8 cellular contexts compared by ENCODE assay signal in the genomic region with DNA sequence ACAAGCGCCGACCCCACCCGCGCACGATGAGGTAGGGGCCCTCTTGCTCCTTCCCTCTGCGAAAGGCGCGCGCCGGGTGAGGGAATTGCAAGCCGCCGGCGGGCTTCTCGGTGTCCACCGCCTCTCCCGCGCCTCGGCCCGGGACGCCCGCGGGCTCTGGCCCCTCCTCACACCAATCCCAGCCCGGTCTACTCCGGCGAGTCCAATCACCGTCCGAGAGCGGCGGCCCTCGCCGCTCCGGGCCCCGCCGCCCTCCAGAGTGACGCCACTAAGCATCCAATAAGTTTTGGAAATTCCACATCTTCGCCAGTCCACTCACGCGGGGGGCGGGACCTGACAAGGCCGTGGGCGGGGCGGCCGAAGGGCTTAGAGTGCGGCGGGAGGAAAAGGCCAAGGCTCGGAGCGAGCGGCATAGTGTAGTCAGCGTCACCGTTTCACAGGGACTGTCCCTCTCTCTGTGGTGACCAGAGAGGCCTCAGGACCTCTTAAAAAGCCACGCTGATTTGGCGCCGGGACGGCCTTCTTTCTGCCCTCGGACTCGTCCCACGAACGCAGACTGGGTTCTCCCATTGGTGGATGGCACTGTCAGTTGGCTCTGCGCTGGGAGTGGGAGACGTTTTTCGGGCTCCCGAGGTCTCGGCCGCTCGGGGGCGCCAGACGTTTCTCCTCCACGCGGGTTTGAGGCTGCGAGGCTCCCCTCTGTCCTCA. TPM values are rescaled to one million over a fixed set of nuclear protein-coding genes. Genes with fewer than 3 reads are reported as not detected.
DNase-seq lines count a peak whose midpoint lies in the region; ATAC-seq and TF ChIP-seq lines count a peak whose summit lies in the region.

A gene with protein sequence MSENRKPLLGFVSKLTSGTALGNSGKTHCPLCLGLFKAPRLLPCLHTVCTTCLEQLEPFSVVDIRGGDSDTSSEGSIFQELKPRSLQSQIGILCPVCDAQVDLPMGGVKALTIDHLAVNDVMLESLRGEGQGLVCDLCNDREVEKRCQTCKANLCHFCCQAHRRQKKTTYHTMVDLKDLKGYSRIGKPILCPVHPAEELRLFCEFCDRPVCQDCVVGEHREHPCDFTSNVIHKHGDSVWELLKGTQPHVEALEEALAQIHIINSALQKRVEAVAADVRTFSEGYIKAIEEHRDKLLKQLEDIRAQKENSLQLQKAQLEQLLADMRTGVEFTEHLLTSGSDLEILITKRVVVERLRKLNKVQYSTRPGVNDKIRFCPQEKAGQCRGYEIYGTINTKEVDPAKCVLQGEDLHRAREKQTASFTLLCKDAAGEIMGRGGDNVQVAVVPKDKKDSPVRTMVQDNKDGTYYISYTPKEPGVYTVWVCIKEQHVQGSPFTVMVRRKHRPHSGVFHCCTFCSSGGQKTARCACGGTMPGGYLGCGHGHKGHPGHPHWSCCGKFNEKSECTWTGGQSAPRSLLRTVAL (minus strand): TSS at position 161 of the 708 bp plus-strand sequence. CDS start 548 bp downstream, outside the sequence.

- DNase-seq in BE2C (peak; percentile 97), NCI-H510A treated with DMSO at 0.1 percent for 48 hours (lab: John Stamatoyannopoulos, UW) (peak; percentile 91), coronary artery (ENCODE audit: low spot score) (peak; percentile 98), left kidney (ENCODE audit: low read depth, low spot score) (peak; percentile 99)
- DNase-seq in activated CD4-positive, alpha-beta T cell treated with anti-CD3 and anti-CD28 coated beads, Interleukin-2, amount 10 ng/mL, durations not matched to agents 24 days and 14 days: peak; percentile 95
- DNase-seq in stimulated activated CD4-positive, alpha-beta T cell treated with anti-CD3 and anti-CD28 coated beads, Interleukin-1b, Interleukin-23, amount 100 ng/mL, for 48 hours: peak; percentile 85

- intact Hi-C loops in activated CD4-positive, alpha-beta T cell treated with anti-CD3 and anti-CD28 coated beads, Interleukin-2, amount 10 ng/mL, durations not matched to agents 24 days and 14 days (cut with micrococcal nuclease): no loop called here

- H3K36me3 ChIP-seq in BE2C: no peaks in the 10 kb centered on the region

- no peaks in the 10 kb centered on the region for H3K9me3 Mint-ChIP-seq in activated CD4-positive, alpha-beta T cell treated with anti-CD3 and anti-CD28 coated beads, Interleukin-2, amount 10 ng/mL, durations not matched to agents 24 days and 14 days

- peak; percentile 28 for TF ChIP-seq POLR2A in GM19099 (IDR thresholded peaks at IDR 0.05; ENCODE audit: extremely low read depth, insufficient read length, low read depth)

- TF ChIP-seq CTCF in BE2C (IDR thresholded peaks at IDR 0.05; ENCODE audit: low read depth, low read length) (peak; percentile 80), coronary artery (IDR thresholded peaks at IDR 0.05) (peak; percentile 57)

- peak; percentile 96 for ATAC-seq in HG03432 (IDR thresholded peaks at IDR 0.05; ENCODE audit: unreplicated experiment)

- H3K27me3 ChIP-seq in BE2C: no peaks in the 10 kb centered on the region

- peaks cover 6% of the 10 kb centered on the region for H3K4me1 Mint-ChIP-seq in activated CD4-positive, alpha-beta T cell treated with anti-CD3 and anti-CD28 coated beads, Interleukin-2, amount 10 ng/mL, durations not matched to agents 24 days and 14 days

- peak within 1 kb of the TSS; percentile 81 to 91 for H3K27ac ChIP-seq in coronary artery

- H3K4me1 ChIP-seq in BE2C: no peaks in the 10 kb centered on the region

- H3K27me3 Mint-ChIP-seq in activated CD4-positive, alpha-beta T cell treated with anti-CD3 and anti-CD28 coated beads, Interleukin-2, amount 10 ng/mL, durations not matched to agents 24 days and 14 days: peaks cover 12% of the 10 kb centered on the region

- H3K4me3 ChIP-seq in BE2C (ENCODE audit: low read depth, low read length) (peak within 1 kb of the TSS; percentile 86), coronary artery (peak within 1 kb of the TSS; percentile 94)

- H3K9me3 ChIP-seq in BE2C: no peaks in the 10 kb centered on the region

- peak within 1 kb of the TSS; percentile 87 for H3K4me3 Mint-ChIP-seq in activated CD4-positive, alpha-beta T cell treated with anti-CD3 and anti-CD28 coated beads, Interleukin-2, amount 10 ng/mL, durations not matched to agents 24 days and 14 days

- H3K27ac Mint-ChIP-seq in activated CD4-positive, alpha-beta T cell treated with anti-CD3 and anti-CD28 coated beads, Interleukin-2, amount 10 ng/mL, durations not matched to agents 24 days and 14 days: peak within 1 kb of the TSS; percentile 70

- H3K36me3 Mint-ChIP-seq in activated CD4-positive, alpha-beta T cell treated with anti-CD3 and anti-CD28 coated beads, Interleukin-2, amount 10 ng/mL, durations not matched to agents 24 days and 14 days (ENCODE audit: low read depth): no peaks in the 10 kb centered on the region

RNA-seq across cellular contexts. Expression of the gene that starts here (rescaled TPM):
- 4.5 TPM for polyA plus RNA-seq in BE2C (2012; ENCODE audit: insufficient read depth, insufficient read length, low read depth)
- total RNA-seq in activated CD4-positive, alpha-beta T cell treated with anti-CD3 and anti-CD28 coated beads, Interleukin-2, amount 10 ng/mL, durations not matched to agents 24 days and 14 days: 0.62 and 0.98 TPM in 2 replicates

Comparison
In these comparisons a context has a peak if more than half of its experiments do, and no peak if none do; other contexts are left out.
1. Peak in every context shown above with its lines: DNase-seq, ATAC-seq, H3K4me3 ChIP-seq and H3K27ac ChIP-seq.
2. Peak in DNase-seq in activated CD4-positive, alpha-beta T cell treated with anti-CD3 and anti-CD28 coated beads, Interleukin-2, amount 10 ng/mL, durations not matched to agents 24 days and 14 days; RNA of the gene not detected or under 1 TPM.